19 cellular contexts compared by ENCODE assay signal in the genomic region with DNA sequence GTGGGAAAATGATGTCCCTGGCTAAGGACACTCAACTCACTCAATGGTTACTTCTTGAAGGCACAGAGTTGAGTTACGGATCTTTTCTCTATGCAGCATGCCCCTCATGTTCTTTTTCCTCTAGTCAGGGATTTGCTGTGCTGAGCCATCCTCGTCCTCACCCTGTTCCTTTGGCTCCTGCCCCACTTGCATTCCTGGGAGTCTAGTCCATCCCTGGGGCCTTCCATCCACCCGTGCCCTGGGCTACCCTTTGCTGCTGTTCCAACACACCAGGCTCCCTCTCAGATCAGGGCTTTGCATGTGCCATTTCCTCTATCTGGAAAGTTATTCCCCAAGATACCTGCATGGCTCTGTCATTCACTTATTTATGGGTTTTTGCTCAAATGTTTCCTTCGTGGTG.
"Had no signal": no experiment of that assay in that cellular context is flagged by ENCODE, and none has a peak within 500 bp of the region (broad histone marks: within the 10 kb centered on the region; RNA-seq: fewer than 3 reads in every experiment).

No MANE protein-coding gene starts in this region.

- H3K79me2 ChIP-seq: hepatocyte had no signal

- ATAC-seq: activated T-cell treated with anti-CD3 and anti-CD28 coated beads, Interleukin-2, amount 50 U/mL, for 72 hours; stimulated activated naive CD8-positive, alpha-beta T cell treated with anti-CD3 and anti-CD28 coated beads, Interleukin-15, Interleukin-2, amounts not matched to agents 100 U/mL and 50 U/mL, for 24 hours had no signal

- H3K27ac ChIP-seq: adrenal gland, esophagus muscularis mucosa, hepatocyte, transverse colon, vagina, WERI-Rb-1 had no signal

- H3K4me1 ChIP-seq: adrenal gland, transverse colon, vagina had no signal

- DNase-seq: activated CD4-positive, alpha-beta T cell treated with anti-CD3 and anti-CD28 coated beads for 1 hour; activated CD4-positive, alpha-beta T cell treated with anti-CD3 and anti-CD28 coated beads, Interleukin-2, amount 50 U/mL, for 4 hours; activated effector memory CD4-positive, alpha-beta T cell treated with anti-CD3 and anti-CD28 coated beads, Interleukin-2, amount 50 U/mL, for 16 hours; activated T-cell treated with anti-CD3 and anti-CD28 coated beads, Interleukin-2, amount 50 U/mL, for 72 hours; adrenal gland; cerebellar nuclear complex; effector CD4-positive, alpha-beta T cell; nephron progenitor cell; nucleus accumbens; posterior cingulate gyrus; stimulated activated CD4-positive, alpha-beta T cell treated with anti-CD3 and anti-CD28 coated beads, Interleukin-2, amount 100 ng/mL, for 24 hours; stimulated activated naive CD8-positive, alpha-beta T cell treated with anti-CD3 and anti-CD28 coated beads, Interleukin-15, Interleukin-2, amounts not matched to agents 100 U/mL and 50 U/mL, for 24 hours; substantia nigra; T-helper 2 cell; transverse colon; WERI-Rb-1 had no signal

- H3K9me3 ChIP-seq: adrenal gland, esophagus muscularis mucosa, transverse colon, vagina had no signal

- H3K4me2 ChIP-seq: hepatocyte had no signal

- H3K4me3 ChIP-seq: adrenal gland, esophagus muscularis mucosa, hepatocyte, transverse colon, vagina had no signal

- H3K27me3 ChIP-seq: hepatocyte, vagina had no signal

- H3K36me3 ChIP-seq: adrenal gland, esophagus muscularis mucosa, transverse colon, vagina, WERI-Rb-1 had no signal
